11 cellular contexts compared by ENCODE assay signal in the genomic region with DNA sequence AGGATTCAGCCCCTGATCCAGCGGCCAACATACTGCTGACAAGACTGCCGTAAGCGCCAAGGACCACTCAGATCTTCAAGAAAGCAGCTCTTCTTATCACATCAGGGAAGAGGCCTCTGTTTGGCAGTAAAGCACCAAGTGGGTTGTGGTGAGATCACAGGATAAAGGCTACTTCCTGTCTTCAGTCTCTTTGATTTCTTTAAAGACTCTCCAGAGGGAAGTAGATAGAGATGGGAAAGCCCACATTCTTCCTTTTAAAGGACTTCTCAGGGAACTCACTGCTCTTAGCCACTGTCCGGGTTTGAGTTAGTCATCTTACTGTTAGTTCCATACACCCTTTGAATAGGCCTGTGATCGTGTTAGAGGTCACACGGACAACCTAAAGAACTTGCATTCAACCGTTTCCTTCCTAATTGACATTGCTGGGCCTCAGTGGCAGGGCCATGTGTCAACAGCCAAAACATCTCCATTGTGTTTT. TPM values are rescaled to one million over a fixed set of nuclear protein-coding genes. Genes with fewer than 3 reads are reported as not detected.
A peak's percentile ranks its signal among the peaks of the same experiment; 100 is the strongest.
DNase-seq lines count a peak whose midpoint lies in the region; ATAC-seq lines count a peak whose summit lies in the region.
"Had no signal": no experiment of that assay in that cellular context is flagged by ENCODE, and none has a peak within 500 bp of the region (broad histone marks: within the 10 kb centered on the region; RNA-seq: fewer than 3 reads in every experiment).

No MANE protein-coding gene starts in this region.

- H3K9me3 Mint-ChIP-seq in activated CD8-positive, alpha-beta memory T cell treated with anti-CD3 and anti-CD28 coated beads, Interleukin-2, amount 10 ng/mL, durations not matched to agents 7 days and 5 days (ENCODE audit: low read depth) = no peaks in the 10 kb centered on the region
- peaks cover 1 to 7% of the 10 kb centered on the region in 2 donors for H3K9me3 Mint-ChIP-seq in activated T-cell treated with anti-CD3 and anti-CD28 coated beads, Interleukin-2, amount 50 U/mL, for 72 hours
- H3K9me3 Mint-ChIP-seq: naive thymus-derived CD8-positive, alpha-beta T cell; stimulated activated memory B cell treated with anti-CD40 and anti-IgM and Interleukin-4, amounts not matched to agents 10 μg/mL and 1 μg/mL and 100 μg/mL, for 72 hours had no signal

- H3K27me3 Mint-ChIP-seq in activated CD8-positive, alpha-beta memory T cell treated with anti-CD3 and anti-CD28 coated beads, Interleukin-2, amount 10 ng/mL, durations not matched to agents 7 days and 5 days = no peaks in the 10 kb centered on the region
- H3K27me3 Mint-ChIP-seq in activated T-cell treated with anti-CD3 and anti-CD28 coated beads, Interleukin-2, amount 50 U/mL, for 72 hours (ENCODE audit: low read depth) = peaks cover 5% of the 10 kb centered on the region

- H3K36me3 Mint-ChIP-seq in activated CD8-positive, alpha-beta memory T cell treated with anti-CD3 and anti-CD28 coated beads, Interleukin-2, amount 10 ng/mL, durations not matched to agents 7 days and 5 days = peaks cover 2% of the 10 kb centered on the region
- no peaks in the 10 kb centered on the region for H3K36me3 Mint-ChIP-seq in activated T-cell treated with anti-CD3 and anti-CD28 coated beads, Interleukin-2, amount 50 U/mL, for 72 hours (ENCODE audit: insufficient read depth in 2 of 2)
- H3K36me3 Mint-ChIP-seq: naive thymus-derived CD8-positive, alpha-beta T cell; stimulated activated memory B cell treated with anti-CD40 and anti-IgM and Interleukin-4, amounts not matched to agents 10 μg/mL and 1 μg/mL and 100 μg/mL, for 72 hours had no signal

- peaks cover 21% of the 10 kb centered on the region for H3K4me1 Mint-ChIP-seq in activated CD8-positive, alpha-beta memory T cell treated with anti-CD3 and anti-CD28 coated beads, Interleukin-2, amount 10 ng/mL, durations not matched to agents 7 days and 5 days
- H3K4me1 Mint-ChIP-seq in activated T-cell treated with anti-CD3 and anti-CD28 coated beads, Interleukin-2, amount 50 U/mL, for 72 hours (ENCODE audit: low read depth) = peaks cover 58% of the 10 kb centered on the region
- H3K4me1 Mint-ChIP-seq: stimulated activated memory B cell treated with anti-CD40 and anti-IgM and Interleukin-4, amounts not matched to agents 10 μg/mL and 1 μg/mL and 100 μg/mL, for 72 hours had no signal

- no peak overlapping the region for H3K4me3 Mint-ChIP-seq in activated CD8-positive, alpha-beta memory T cell treated with anti-CD3 and anti-CD28 coated beads, Interleukin-2, amount 10 ng/mL, durations not matched to agents 7 days and 5 days
- peak overlapping the region; percentile 49 to 51 for H3K4me3 Mint-ChIP-seq in activated T-cell treated with anti-CD3 and anti-CD28 coated beads, Interleukin-2, amount 50 U/mL, for 72 hours
- H3K4me3 Mint-ChIP-seq: stimulated activated memory B cell treated with anti-CD40 and anti-IgM and Interleukin-4, amounts not matched to agents 10 μg/mL and 1 μg/mL and 100 μg/mL, for 72 hours had no signal

- peak; percentile 67 for ATAC-seq in activated CD8-positive, alpha-beta memory T cell treated with anti-CD3 and anti-CD28 coated beads, Interleukin-2, amount 10 ng/mL, durations not matched to agents 7 days and 5 days
- ATAC-seq in activated T-cell treated with anti-CD3 and anti-CD28 coated beads, Interleukin-2, amount 50 U/mL, for 72 hours (replicated peaks in 1 of 2) = peak; percentile 74 to 78
- ATAC-seq in HG03139 (IDR thresholded peaks at IDR 0.05; ENCODE audit: unreplicated experiment) = no peak
- ATAC-seq: stimulated activated memory B cell treated with anti-CD40 and anti-IgM and Interleukin-4, amounts not matched to agents 10 μg/mL and 1 μg/mL and 100 μg/mL, for 72 hours had no signal

- peak overlapping the region; percentile 14 for H3K27ac Mint-ChIP-seq in activated CD8-positive, alpha-beta memory T cell treated with anti-CD3 and anti-CD28 coated beads, Interleukin-2, amount 10 ng/mL, durations not matched to agents 7 days and 5 days
- peak overlapping the region; percentile 72 for H3K27ac Mint-ChIP-seq in activated T-cell treated with anti-CD3 and anti-CD28 coated beads, Interleukin-2, amount 50 U/mL, for 72 hours
- H3K27ac Mint-ChIP-seq: stimulated activated memory B cell treated with anti-CD40 and anti-IgM and Interleukin-4, amounts not matched to agents 10 μg/mL and 1 μg/mL and 100 μg/mL, for 72 hours had no signal

- CTCF ChIA-PET in activated CD8-positive, alpha-beta memory T cell treated with anti-CD3 and anti-CD28 coated beads, Interleukin-2, amount 10 ng/mL, durations not matched to agents 7 days and 5 days (lab: Charles Lee) = no interaction called here

- DNase-seq in activated CD8-positive, alpha-beta memory T cell treated with anti-CD3 and anti-CD28 coated beads, Interleukin-2, amount 10 ng/mL, durations not matched to agents 7 days and 5 days = peak; percentile 54
- DNase-seq in activated CD8-positive, alpha-beta memory T cell treated with anti-CD3 and anti-CD28 coated beads for 24 hours = no peak
- DNase-seq in M059J (ENCODE audit: low read depth) (peak; percentile 62), midbrain (lab: John Stamatoyannopoulos, UW) (peak; percentile 17), nucleus accumbens (lab: John Stamatoyannopoulos, UW) (no peak), cerebellar cortex (ENCODE audit: low spot score) (no peak)
- peak; percentile 24 to 34 for DNase-seq in activated T-cell treated with anti-CD3 and anti-CD28 coated beads, Interleukin-2, amount 50 U/mL, for 72 hours
- DNase-seq: effector CD4-positive, alpha-beta T cell had no signal

RNA-seq across cellular contexts. Expression of a gene that starts 47.2 kb away (rescaled TPM):
- 10 to 100 TPM; 66.2 to 93.1 TPM for total RNA-seq in activated CD8-positive, alpha-beta memory T cell treated with anti-CD3 and anti-CD28 coated beads, Interleukin-2, amount 10 ng/mL, durations not matched to agents 7 days and 5 days
- total RNA-seq in M059J (2014; rRNA removed; shearing (Covaris generic)) = 187 and 238 TPM in 2 replicates
- total RNA-seq in activated T-cell treated with anti-CD3 and anti-CD28 coated beads, Interleukin-2, amount 50 U/mL, for 72 hours = 10 to 100 TPM; 70.8 to 73.3 TPM

Comparison
In these comparisons a context has a peak if more than half of its experiments do, and no peak if none do; other contexts are left out.
1. DNase-seq: peak in activated CD8-positive, alpha-beta memory T cell treated with anti-CD3 and anti-CD28 coated beads, Interleukin-2, amount 10 ng/mL, durations not matched to agents 7 days and 5 days (single experiment), M059J (single experiment), activated T-cell treated with anti-CD3 and anti-CD28 coated beads, Interleukin-2, amount 50 U/mL, for 72 hours (2 of 2) and midbrain (single experiment); none in activated CD8-positive, alpha-beta memory T cell treated with anti-CD3 and anti-CD28 coated beads for 24 hours (single experiment), nucleus accumbens (0 of 56) and cerebellar cortex (single experiment).